18 cellular contexts compared by ENCODE assay signal in genomic region chr1:33120436-33121231, GRCh38. TPM values are rescaled to one million over a fixed set of nuclear protein-coding genes. Genes with fewer than 3 reads are reported as not detected.
DNase-seq lines count a peak whose midpoint lies in the region; ATAC-seq, FAIRE-seq and TF ChIP-seq lines count a peak whose summit lies in the region.
"Had no signal": no experiment of that assay in that cellular context is flagged by ENCODE, and none has a peak within 500 bp of the region (broad histone marks: within the 10 kb centered on the region; RNA-seq: fewer than 3 reads in every experiment).

No MANE protein-coding gene starts in this region.

- no peaks in the 10 kb centered on the region for H3K27me3 ChIP-seq in kidney epithelial cell (ENCODE audit: control insufficient read depth, insufficient read depth, low read length)
- H3K27me3 ChIP-seq: BLaER1 treated with 17β-estradiol and CSF1 and Interleukin-3, amounts not matched to agents 10 nM and 100 nM had no signal

- no peak overlapping the region for H3K4me2 ChIP-seq in OCI-LY7 (ENCODE audit: low read length)
- H3K4me2 ChIP-seq: BLaER1 treated with 17β-estradiol and CSF1 and Interleukin-3, amounts not matched to agents 10 nM and 100 nM had no signal

- CTCF ChIA-PET in OCI-LY7 (lab: Charles Lee; ENCODE audit: unreplicated experiment) = no interaction called here

- no peaks in the 10 kb centered on the region for H4K20me1 ChIP-seq in OCI-LY7 (ENCODE audit: insufficient read depth, low read length)
- H4K20me1 ChIP-seq: BLaER1 treated with 17β-estradiol and CSF1 and Interleukin-3, amounts not matched to agents 10 nM and 100 nM had no signal

- no peaks in the 10 kb centered on the region for H3K9me2 ChIP-seq in OCI-LY7 (ENCODE audit: insufficient read depth, low read length)

- H3K9me3 ChIP-seq in OCI-LY7 (ENCODE audit: low read length) = no peaks in the 10 kb centered on the region
- H3K9me3 ChIP-seq: thoracic aorta had no signal

- no peak for TF ChIP-seq CTCF in kidney epithelial cell (IDR thresholded peaks at IDR 0.05; ENCODE audit: insufficient read depth, low read length, poor library complexity, severe bottlenecking)
- no peak for TF ChIP-seq CTCF in OCI-LY7 (conservative IDR thresholded peaks at IDR 0.05; ENCODE audit: low read length)

- H2AFZ ChIP-seq in OCI-LY7 (ENCODE audit: low read length) = no peak overlapping the region

- intact Hi-C loops in OCI-LY7 (cut with micrococcal nuclease; ENCODE audit: unreplicated experiment) = no loop called here

- no peaks in the 10 kb centered on the region for H3K4me1 ChIP-seq in OCI-LY7 (ENCODE audit: insufficient read depth, low read length, poor library complexity, severe bottlenecking)

- no peaks in the 10 kb centered on the region for H3K36me3 ChIP-seq in kidney epithelial cell (ENCODE audit: control insufficient read depth, insufficient read depth, low read length)
- no peaks in the 10 kb centered on the region for H3K36me3 ChIP-seq in OCI-LY7 (ENCODE audit: insufficient read depth, low read length)
- H3K36me3 ChIP-seq: thoracic aorta had no signal

- H3K27ac ChIP-seq in OCI-LY7 (ENCODE audit: low read depth, low read length, poor library complexity, severe bottlenecking) = no peak overlapping the region
- H3K27ac ChIP-seq: BLaER1 treated with 17β-estradiol and CSF1 and Interleukin-3, amounts not matched to agents 10 nM and 100 nM; thoracic aorta; VCaP had no signal

- FAIRE-seq in GM18507 (lab: Jason Lieb, UNC) = no peak

- no peaks in the 10 kb centered on the region for H3K79me2 ChIP-seq in OCI-LY7 (ENCODE audit: insufficient read depth, low read depth, low read length)

- H3K4me3 ChIP-seq in kidney epithelial cell (ENCODE audit: low read depth, low read length) (no peak overlapping the region), OCI-LY7 (ENCODE audit: low read depth, low read length, poor library complexity, severe bottlenecking) (no peak overlapping the region)
- H3K4me3 ChIP-seq: BLaER1 treated with 17β-estradiol and CSF1 and Interleukin-3, amounts not matched to agents 10 nM and 100 nM; thoracic aorta had no signal

- BruUV-seq in OCI-LY7 (replicated peaks; lab: Mats Ljungman, UMichigan) = no TSS peak

- POLR2A ChIA-PET in OCI-LY7 (lab: Charles Lee) = interaction anchor here (0.7 kb wide), 1 partner anchor 90 kb away, joined by 3 read pairs; no protein-coding TSS in a partner anchor

- ATAC-seq in SK-N-SH treated with all-trans-retinoic acid at 6 μM for 48 hours (peak; percentile 42), GM21528 (IDR thresholded peaks at IDR 0.05; ENCODE audit: low FRiP score, unreplicated experiment) (no peak)

- peak; percentile 15 for DNase-seq in GM18507 (ENCODE audit: extremely low spot score, insufficient read length, low read depth)
- peak; percentile 82 for DNase-seq in HPDE6-E6E7 (ENCODE audit: extremely low spot score)
- peak; percentile 65 for DNase-seq in kidney epithelial cell (ENCODE audit: low read depth)
- DNase-seq in DMS153 treated with DMSO at 0.1 percent for 48 hours (lab: John Stamatoyannopoulos, UW; ENCODE audit: unreplicated experiment) = no peak
- DNase-seq in NOMO-1 treated with DMSO at 0.1 percent for 48 hours (lab: John Stamatoyannopoulos, UW; ENCODE audit: unreplicated experiment) = no peak
- no peak for DNase-seq in OCI-LY7 (ENCODE audit: low spot score)
- DNase-seq: activated naive CD4-positive, alpha-beta T cell treated with anti-CD3 and anti-CD28 coated beads for 36 hours; DMS153; HCEC 1CT; hippocampal formation; Kasumi-1; NCI-H1436; stimulated activated CD4-positive, alpha-beta T cell treated with anti-CD3 and anti-CD28 coated beads, Interleukin-4, amount 100 ng/mL, for 1 hour had no signal

TF ChIP-seq in SK-N-SH treated with all-trans-retinoic acid at 6 μM for 48 hours, 23 proteins besides CTCF, POLR2A, EP300 and RAD21:
- TF ChIP-seq TSHZ2 (CRISPR knock-in tag; IDR thresholded peaks at IDR 0.05) (no peak), POU6F1 (CRISPR knock-in tag; IDR thresholded peaks at IDR 0.05; ENCODE audit: borderline replicate concordance, low read depth) (no peak), ZC3H10 (CRISPR knock-in tag; IDR thresholded peaks at IDR 0.05) (no peak), ZNF8 (CRISPR knock-in tag; IDR thresholded peaks at IDR 0.05) (no peak), ZFP3 (CRISPR knock-in tag; IDR thresholded peaks at IDR 0.05) (no peak), ESRRG (CRISPR knock-in tag; IDR thresholded peaks at IDR 0.05) (no peak), CSRNP3 (CRISPR knock-in tag; IDR thresholded peaks at IDR 0.05) (no peak), GLIS3 (CRISPR knock-in tag; IDR thresholded peaks at IDR 0.05) (no peak), ZFP30 (CRISPR knock-in tag; IDR thresholded peaks at IDR 0.05) (no peak), ZNF565 (CRISPR knock-in tag; conservative IDR thresholded peaks at IDR 0.05; ENCODE audit: low read depth) (no peak)

RNA-seq across cellular contexts. Expression of gene AZIN2, which starts 39.7 kb away (rescaled TPM):
- total RNA-seq in kidney epithelial cell (2.8 and 4.0 TPM in 2 replicates), OCI-LY7 (2022) (0.27 and 0.94 TPM in 2 replicates)
- 0.63 and 1.3 TPM in 2 replicates for total RNA-seq in OCI-LY7 (2014; rRNA removed; shearing (Covaris generic))

Comparison
In these comparisons a context has a peak if more than half of its experiments do, and no peak if none do; other contexts are left out.
1. DNase-seq: peak in GM18507 (single experiment), HPDE6-E6E7 (single experiment) and kidney epithelial cell (single experiment); none in DMS153 treated with DMSO at 0.1 percent for 48 hours (single experiment), NOMO-1 treated with DMSO at 0.1 percent for 48 hours (single experiment) and OCI-LY7 (single experiment).